ENCODE assay signal across 8 cellular contexts in the genomic region with DNA sequence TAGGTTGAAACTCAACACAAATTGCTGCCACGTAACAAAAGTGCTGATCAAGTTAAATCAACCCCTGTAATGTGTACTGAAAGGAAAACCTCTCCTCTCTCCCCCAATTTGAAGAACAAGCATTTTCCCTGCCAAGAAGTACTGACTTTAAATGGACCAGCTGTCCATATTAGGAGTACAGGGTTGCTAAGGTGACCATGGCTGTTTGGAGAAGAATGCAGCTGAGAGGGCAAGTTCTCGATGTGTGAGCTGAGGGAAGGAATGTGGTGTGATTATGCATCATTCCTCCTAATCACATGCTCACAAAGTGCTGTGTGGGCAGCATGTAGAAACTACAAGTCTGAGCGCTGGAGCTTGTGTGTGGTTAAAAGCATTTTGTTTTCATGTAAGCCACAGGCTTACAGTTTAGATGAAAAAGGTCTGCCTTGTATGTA. TPM values are rescaled to one million over a fixed set of nuclear protein-coding genes. Genes with fewer than 3 reads are reported as not detected.
A peak's percentile ranks its signal among the peaks of the same experiment; 100 is the strongest.
DNase-seq lines count a peak whose midpoint lies in the region; ATAC-seq and TF ChIP-seq lines count a peak whose summit lies in the region.

No MANE protein-coding gene starts in this region.

- no peak for TF ChIP-seq CTCF in epithelial cell of esophagus (IDR thresholded peaks at IDR 0.05; ENCODE audit: insufficient read depth, low read depth, low read length, missing control alignments)
- TF ChIP-seq CTCF in suprapubic skin (IDR thresholded peaks at IDR 0.05) = no peak

- H3K27ac Mint-ChIP-seq in CD4-positive, alpha-beta memory T cell = peak overlapping the region in 4 of 7 donors; percentile 9 to 62 (median 40)

- H3K36me3 ChIP-seq in CD4-positive, alpha-beta memory T cell (ENCODE audit: insufficient read depth, low read length) = no peaks in the 10 kb centered on the region
- peaks cover 4% of the 10 kb centered on the region for H3K36me3 ChIP-seq in suprapubic skin

- WGBS in suprapubic skin = 14% methylated on average over 3 of the region's 3 CpGs

- H3K9me3 ChIP-seq in CD4-positive, alpha-beta memory T cell (ENCODE audit: control insufficient read depth in 1 of 2, low read length in 2 of 2) = no peaks in the 10 kb centered on the region
- H3K9me3 ChIP-seq in suprapubic skin = no peaks in the 10 kb centered on the region

- no peak overlapping the region for H3K4me3 ChIP-seq in CD4-positive, alpha-beta memory T cell (ENCODE audit: low read length in 2 of 2)
- H3K4me3 ChIP-seq in epithelial cell of esophagus (ENCODE audit: low read length) (no peak overlapping the region), suprapubic skin (no peak overlapping the region)

- H3K27me3 ChIP-seq in CD4-positive, alpha-beta memory T cell (ENCODE audit: insufficient read depth, low read length) = no peaks in the 10 kb centered on the region
- no peaks in the 10 kb centered on the region for H3K27me3 ChIP-seq in suprapubic skin

- no peaks in the 10 kb centered on the region for H3K9me3 Mint-ChIP-seq in CD4-positive, alpha-beta memory T cell

- no peak overlapping the region for H3K27ac ChIP-seq in CD4-positive, alpha-beta memory T cell (ENCODE audit: low read depth, low read length)
- peak overlapping the region; percentile 52 for H3K27ac ChIP-seq in suprapubic skin

- POLR2A ChIA-PET in CD4-positive, alpha-beta memory T cell (lab: Charles Lee; ENCODE audit: partially characterized antibody) = no interaction called here

- no peaks in the 10 kb centered on the region for H3K27me3 Mint-ChIP-seq in CD4-positive, alpha-beta memory T cell

- peak overlapping the region in 1 of 8 donors; percentile 1 for H3K4me3 Mint-ChIP-seq in CD4-positive, alpha-beta memory T cell

- intact Hi-C loops in CD4-positive, alpha-beta memory T cell (cut with micrococcal nuclease) = no loop called here

- peak; percentile 89 for ATAC-seq in GM19043 (IDR thresholded peaks at IDR 0.05; ENCODE audit: low read depth, unreplicated experiment)
- ATAC-seq in HG03442 (IDR thresholded peaks at IDR 0.05; ENCODE audit: unreplicated experiment) = peak; percentile 98

- no peak for TF ChIP-seq POLR2A in suprapubic skin (IDR thresholded peaks at IDR 0.05)

- CTCF ChIA-PET in CD4-positive, alpha-beta memory T cell (lab: Charles Lee; ENCODE audit: partially characterized antibody) = no interaction called here

- H3K36me3 Mint-ChIP-seq in CD4-positive, alpha-beta memory T cell = peaks cover 20 to 26% of the 10 kb centered on the region in 2 donors

- peaks cover 10% of the 10 kb centered on the region for H3K4me1 ChIP-seq in CD4-positive, alpha-beta memory T cell (ENCODE audit: insufficient read depth, low read length)
- H3K4me1 ChIP-seq in suprapubic skin = peaks cover 13% of the 10 kb centered on the region

- TF ChIP-seq EP300 in suprapubic skin (IDR thresholded peaks at IDR 0.05) = no peak

- DNase-seq in CD4-positive, alpha-beta memory T cell = no peak
- DNase-seq in SW480 (ENCODE audit: low spot score) = peak; percentile 50
- DNase-seq in epithelial cell of esophagus (ENCODE audit: low read depth) = peak; percentile 98
- peak; percentile 75 for DNase-seq in midbrain (lab: John Stamatoyannopoulos, UW)
- peak in 1 of 2 donors; percentile 64 for DNase-seq in suprapubic skin (ENCODE audit: low spot score in 2 of 2)
- no peak for DNase-seq in NOMO-1 treated with DMSO at 0.1 percent for 48 hours (lab: John Stamatoyannopoulos, UW; ENCODE audit: unreplicated experiment)

- peaks cover 18 to 22% (median 21%) of the 10 kb centered on the region in 4 donors for H3K4me1 Mint-ChIP-seq in CD4-positive, alpha-beta memory T cell

RNA-seq across cellular contexts. Expression of a gene that starts 50.9 kb away (rescaled TPM):
- total RNA-seq in CD4-positive, alpha-beta memory T cell = 100 to 1,000 TPM in 1 of 2 experiments, 10 to 100 TPM in 1; 92.6 to 104 TPM
- polyA plus RNA-seq in CD4-positive, alpha-beta memory T cell = 100 to 1,000 TPM; 139 to 146 TPM
- 100 to 1,000 TPM in 2 of 4 donors, 10 to 100 TPM in 2; 81.0 to 112 (median 96.7) TPM for total RNA-seq in suprapubic skin

Comparison
In these comparisons a context has a peak if more than half of its experiments do, and no peak if none do; other contexts are left out.
1. DNase-seq: peak in SW480 (single experiment), epithelial cell of esophagus (single experiment) and midbrain (single experiment); none in CD4-positive, alpha-beta memory T cell (0 of 5) and NOMO-1 treated with DMSO at 0.1 percent for 48 hours (single experiment).